In the genomic region with DNA sequence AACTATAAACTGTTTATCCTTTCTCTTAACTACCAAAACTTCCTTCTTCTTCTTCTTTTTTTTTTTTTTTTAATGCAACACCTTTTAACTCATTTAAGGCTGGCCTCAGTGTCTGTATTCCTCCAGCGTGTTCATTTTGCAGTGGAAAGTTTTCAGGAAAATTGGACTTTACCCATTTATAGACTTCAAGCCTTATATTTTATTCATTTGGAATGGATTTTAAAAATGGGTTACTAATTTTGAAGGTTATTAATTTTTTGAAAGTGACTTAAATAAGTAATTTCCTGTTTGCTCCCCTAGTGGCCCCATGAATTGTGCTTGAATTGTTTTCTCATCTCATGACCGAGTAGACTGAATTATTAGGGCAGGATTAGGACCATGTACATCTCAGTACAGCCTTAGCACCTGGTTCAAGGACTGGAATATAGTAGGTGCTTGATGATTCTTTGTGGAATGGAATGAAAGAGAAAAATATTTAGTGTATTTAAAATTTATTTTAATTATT, we compare ENCODE assay signal across 27 cellular contexts.
A peak's percentile ranks its signal among the peaks of the same experiment; 100 is the strongest.
DNase-seq lines count a peak whose midpoint lies in the region; ATAC-seq, FAIRE-seq and TF ChIP-seq lines count a peak whose summit lies in the region.
"Had no signal": no experiment of that assay in that cellular context is flagged by ENCODE, and none has a peak within 500 bp of the region (broad histone marks: within the 10 kb centered on the region; RNA-seq: fewer than 3 reads in every experiment).

No MANE protein-coding gene starts in this region.

- CTCF ChIA-PET in A673 (lab: Charles Lee): no interaction called here
- CTCF ChIA-PET in IMR-90 (lab: Yijun Ruan, JAX): no interaction called here
- CTCF ChIA-PET in H1 (lab: Charles Lee; ENCODE audit: partially characterized antibody): interaction anchor here (1.0 kb wide), 1 partner anchor 83 kb away, joined by 3 read pairs; no protein-coding TSS in a partner anchor
- CTCF ChIA-PET in CD8-positive, alpha-beta memory T cell (lab: Charles Lee): no interaction called here

- H4K5ac ChIP-seq in IMR-90 (ENCODE audit: low read depth, low read length) (peak overlapping the region; percentile 45; the same call in 1 of the 2 replicates), H1 (ENCODE audit: insufficient read length, low read depth, low read length) (no peak overlapping the region)

- no peak overlapping the region for H3K4me2 ChIP-seq in IMR-90 (ENCODE audit: low read depth, low read length)
- no peak overlapping the region for H3K4me2 ChIP-seq in H1 (ENCODE audit: insufficient read depth in 1 of 2, low read depth in 2 of 2, low read length in 2 of 2)
- H3K4me2 ChIP-seq in neural progenitor cell: no peak overlapping the region
- H3K4me2 ChIP-seq: KMS-11 had no signal

- H3K56ac ChIP-seq in IMR-90 (ENCODE audit: extremely low read depth, insufficient read depth, low read length) (no peak overlapping the region), H1 (replicated peaks; ENCODE audit: insufficient read length, low read depth, low read length) (no peak overlapping the region)

- DNase-seq in A673 (ENCODE audit: low spot score) (peak; percentile 65), IMR-90 (no peak), H1 (ENCODE audit: low read depth in 1 of 2, low spot score in 2 of 2) (no peak), neural progenitor cell (ENCODE audit: low spot score) (no peak), GF-D8 (lab: John Stamatoyannopoulos, UW) (no peak)
- DNase-seq in effector CD4-positive, alpha-beta T cell: no peak
- no peak for DNase-seq in CD8-positive, alpha-beta memory T cell
- DNase-seq: ACHN; activated CD4-positive, alpha-beta T cell treated with anti-CD3 and anti-CD28 coated beads for 1 hour; activated naive CD4-positive, alpha-beta T cell; activated T-cell treated with anti-CD3 and anti-CD28 coated beads, Interleukin-2, amount 50 U/mL, for 4 hours; CD4-positive, CD25-positive, alpha-beta regulatory T cell; hippocampal formation; left ventricle myocardium superior; NCI-H187; NCI-H2227 treated with DMSO at 0.1 percent for 48 hours; OCI-M1; Right ventricle myocardium superior; spleen; stimulated activated CD4-positive, alpha-beta T cell treated with anti-CD3 and anti-CD28 coated beads, Interleukin-4, amount 100 ng/mL, for 1 hour; stimulated activated naive CD4-positive, alpha-beta T cell; T-cell had no signal

- H3K9ac ChIP-seq in IMR-90 (ENCODE audit: low read depth, low read length) (no peak overlapping the region), H1 (replicated peaks in 1 of 4; ENCODE audit: extremely low read depth in 1 of 4, low read depth in 3 of 4, low read length in 3 of 4) (no peak overlapping the region), neural progenitor cell (no peak overlapping the region)
- H3K9ac ChIP-seq: KMS-11 had no signal

- H3K4me1 Mint-ChIP-seq in neural progenitor cell: peaks cover 8% of the 10 kb centered on the region
- no peaks in the 10 kb centered on the region for H3K4me1 Mint-ChIP-seq in CD8-positive, alpha-beta memory T cell
- H3K4me1 Mint-ChIP-seq: CD4-positive, CD25-positive, alpha-beta regulatory T cell; T-cell had no signal

- TF ChIP-seq RAD21 in IMR-90 (IDR thresholded peaks at IDR 0.05; ENCODE audit: low read length) (no peak), H1 (IDR thresholded peaks at IDR 0.05 in 1 of 2, conservative IDR thresholded peaks at IDR 0.05 in 1 of 2; ENCODE audit: low read depth in 2 of 2, low read length in 2 of 2) (no peak)

- no peak overlapping the region for H3K4me3 Mint-ChIP-seq in neural progenitor cell
- H3K4me3 Mint-ChIP-seq in CD8-positive, alpha-beta memory T cell: no peak overlapping the region
- H3K4me3 Mint-ChIP-seq: activated T-cell treated with anti-CD3 and anti-CD28 coated beads, Interleukin-2, amount 50 U/mL, for 4 hours; CD4-positive, CD25-positive, alpha-beta regulatory T cell; dendritic cell treated with granulocyte-macrophage colony-stimulating factor and Interleukin-4, amounts not matched to agents 40 ng/mL and 50 ng/mL, for 4 days; T-cell had no signal

- H3K9me3 ChIP-seq in A673 (ENCODE audit: low read depth, low read length, poor library complexity, severe bottlenecking) (no peaks in the 10 kb centered on the region), IMR-90 (ENCODE audit: control insufficient read depth, insufficient read depth, low read length) (no peaks in the 10 kb centered on the region), H1 (ENCODE audit: insufficient read depth in 2 of 2, low read depth in 1 of 2, low read length in 1 of 2) (no peaks in the 10 kb centered on the region), neural progenitor cell (ENCODE audit: low read depth) (no peaks in the 10 kb centered on the region)
- H3K9me3 ChIP-seq in CD8-positive, alpha-beta memory T cell (ENCODE audit: low read length): no peaks in the 10 kb centered on the region
- H3K9me3 ChIP-seq: adrenal gland, HAP-1, spleen had no signal

- no peak for TF ChIP-seq POLR2A in IMR-90 (IDR thresholded peaks at IDR 0.05; ENCODE audit: low read depth, low read length)
- no peak for TF ChIP-seq POLR2A in H1 (IDR thresholded peaks at IDR 0.05; ENCODE audit: control extremely low read depth in 1 of 2, low read depth in 2 of 2, low read length in 2 of 2)

- no peaks in the 10 kb centered on the region for H3K36me3 Mint-ChIP-seq in neural progenitor cell
- no peaks in the 10 kb centered on the region for H3K36me3 Mint-ChIP-seq in CD8-positive, alpha-beta memory T cell
- H3K36me3 Mint-ChIP-seq: CD4-positive, CD25-positive, alpha-beta regulatory T cell; T-cell had no signal

- dilution Hi-C loops in IMR-90 (cut with HindIII; ENCODE audit: low sequenced_read_pairs, unreplicated experiment): no loop called here

- peaks cover 2% of the 10 kb centered on the region for H3K27me3 Mint-ChIP-seq in neural progenitor cell (ENCODE audit: insufficient read depth, low read depth)
- no peaks in the 10 kb centered on the region for H3K27me3 Mint-ChIP-seq in CD8-positive, alpha-beta memory T cell
- H3K27me3 Mint-ChIP-seq: CD4-positive, CD25-positive, alpha-beta regulatory T cell; dendritic cell treated with granulocyte-macrophage colony-stimulating factor and Interleukin-4, amounts not matched to agents 40 ng/mL and 50 ng/mL, for 4 days; T-cell had no signal

- H3K4me1 ChIP-seq in A673 (ENCODE audit: insufficient read depth, low read length, poor library complexity, severe bottlenecking) (peaks cover 48% of the 10 kb centered on the region), IMR-90 (ENCODE audit: control insufficient read depth, insufficient read depth, low read length) (peaks cover 2% of the 10 kb centered on the region), H1 (replicated peaks in 1 of 4; ENCODE audit: control insufficient read depth in 3 of 4, insufficient read depth in 4 of 4, low read length in 3 of 4) (no peaks in the 10 kb centered on the region; a peak in 1 of 7 replicates), neural progenitor cell (no peaks in the 10 kb centered on the region)
- H3K4me1 ChIP-seq in CD8-positive, alpha-beta memory T cell (ENCODE audit: insufficient read depth, low read length): no peaks in the 10 kb centered on the region
- H3K4me1 ChIP-seq: HAP-1 had no signal

- H2BK20ac ChIP-seq in IMR-90 (ENCODE audit: low read depth, low read length) (0 out of 2 replicates have a peak overlapping the region, but pooled peaks have one; percentile 68), H1 (ENCODE audit: low read length) (no peak overlapping the region)

- H3F3A ChIP-seq in neural progenitor cell (ENCODE audit: low read depth): no peaks in the 10 kb centered on the region

- H2BK12ac ChIP-seq in H1 (ENCODE audit: low read depth, low read length): no peak overlapping the region

- 0 out of 2 replicates have a peak overlapping the region, but pooled peaks have one; percentile 40 for H4K91ac ChIP-seq in IMR-90 (ENCODE audit: insufficient read depth, low read depth, low read length)
- H4K91ac ChIP-seq in H1 (replicated peaks; ENCODE audit: insufficient read length, low read length): no peak overlapping the region

- H3K4ac ChIP-seq in IMR-90 (ENCODE audit: low read depth, low read length): no peak overlapping the region
- H3K4ac ChIP-seq in H1 (replicated peaks; ENCODE audit: insufficient read length, low read depth, low read length): no peak overlapping the region

- no peak overlapping the region for H2AK9ac ChIP-seq in IMR-90 (replicated peaks; ENCODE audit: low read depth, low read length, poor library complexity)

- H3K36me3 ChIP-seq in A673 (ENCODE audit: insufficient read depth, low read length, poor library complexity, severe bottlenecking): no peaks in the 10 kb centered on the region
- H3K36me3 ChIP-seq in IMR-90 (ENCODE audit: control insufficient read depth, insufficient read depth, low read length): no peaks in the 10 kb centered on the region
- no peaks in the 10 kb centered on the region for H3K36me3 ChIP-seq in H1 (ENCODE audit: control insufficient read depth in 2 of 4, insufficient read depth in 4 of 4, low read length in 3 of 4)
- H3K36me3 ChIP-seq in neural progenitor cell: no peaks in the 10 kb centered on the region
- no peaks in the 10 kb centered on the region for H3K36me3 ChIP-seq in CD8-positive, alpha-beta memory T cell (ENCODE audit: insufficient read depth, low read length)
- H3K36me3 ChIP-seq: adrenal gland, HAP-1, spleen had no signal

- intact Hi-C loops in A673 (cut with micrococcal nuclease; ENCODE audit: unreplicated experiment) (loop anchor here (5.0 kb wide), 2 partner anchors 208 to 283 kb away; a partner anchor contains a TSS), IMR-90 (cut with micrococcal nuclease) (no loop called here)

- BruUV-seq in A673 (replicated peaks; lab: Mats Ljungman, UMichigan) (no TSS peak), IMR-90 (replicated peaks; lab: Mats Ljungman, UMichigan) (no TSS peak)

- H3K27ac ChIP-seq in A673 (ENCODE audit: low read depth, low read length, poor library complexity, severe bottlenecking) (peak overlapping the region; percentile 70), IMR-90 (ENCODE audit: insufficient read depth, low read length) (no peak overlapping the region), H1 (ENCODE audit: low read depth, low read length) (no peak overlapping the region), neural progenitor cell (no peak overlapping the region)
- no peak overlapping the region for H3K27ac ChIP-seq in CD8-positive, alpha-beta memory T cell (ENCODE audit: low read depth, low read length)
- H3K27ac ChIP-seq: KMS-11, spleen had no signal

- WGBS in IMR-90 (ENCODE audit: extremely low coverage in 2 of 2, insufficient read length in 1 of 2), 2 experiments: no CpG with 5 or more reads among the region's 2 CpGs
- 84% methylated on average over 2 of the region's 2 CpGs; no CpG with 5 or more reads in 1 of the 2 experiments for whole genome bisulfite sequencing in H1 (ENCODE audit: extremely low coverage in 1 of 2, insufficient coverage in 1 of 2, insufficient read length in 1 of 2, insufficient replicate concordance in 2 of 2, low coverage in 1 of 2, low lambda C conversion rate in 2 of 2, missing lambda C conversion rate in 1 of 2), 2 experiments

- POLR2A ChIA-PET in A673 (lab: Charles Lee; ENCODE audit: low non-redundant PET): no interaction called here
- POLR2A ChIA-PET in IMR-90 (lab: Charles Lee; ENCODE audit: unreplicated experiment): no interaction called here
- POLR2A ChIA-PET in H1 (lab: Charles Lee; ENCODE audit: partially characterized antibody): no interaction called here
- POLR2A ChIA-PET in CD8-positive, alpha-beta memory T cell (lab: Charles Lee): no interaction called here

- H3K9me3 Mint-ChIP-seq in neural progenitor cell: no peaks in the 10 kb centered on the region
- peaks cover 0 to 12% (median 0%) of the 10 kb centered on the region in 5 donors for H3K9me3 Mint-ChIP-seq in CD8-positive, alpha-beta memory T cell
- H3K9me3 Mint-ChIP-seq: activated T-cell treated with anti-CD3 and anti-CD28 coated beads, Interleukin-2, amount 50 U/mL, for 4 hours; dendritic cell treated with granulocyte-macrophage colony-stimulating factor and Interleukin-4, amounts not matched to agents 40 ng/mL and 50 ng/mL, for 4 days; T-cell had no signal

- H3K23ac ChIP-seq in IMR-90 (ENCODE audit: low read depth, low read length) (no peak overlapping the region), H1 (ENCODE audit: insufficient read length) (no peak overlapping the region)

- TF ChIP-seq CTCF in A673 (conservative IDR thresholded peaks at IDR 0.05; ENCODE audit: low read depth, low read length): no peak; the same call in 1 of the 2 replicates
- TF ChIP-seq CTCF in IMR-90 (conservative IDR thresholded peaks at IDR 0.05; ENCODE audit: low read depth, low read length): no peak
- TF ChIP-seq CTCF in H1 (IDR thresholded peaks at IDR 0.05; ENCODE audit: control extremely low read depth in 1 of 3, insufficient read depth in 1 of 3, low read depth in 1 of 3, low read length in 3 of 3): no peak
- TF ChIP-seq CTCF in neural progenitor cell (IDR thresholded peaks at IDR 0.05): no peak

- in situ Hi-C loops in IMR-90 (cut with MboI; ENCODE audit: low sequenced_read_pairs): no loop called here

- H2BK5ac ChIP-seq in IMR-90 (ENCODE audit: low read depth, low read length, poor library complexity, severe bottlenecking) (peak overlapping the region; percentile 77), H1 (ENCODE audit: low read depth, low read length) (no peak overlapping the region)

- no peaks in the 10 kb centered on the region for H3K79me2 ChIP-seq in H1 (ENCODE audit: control insufficient read depth in 1 of 2, insufficient read depth in 2 of 2, low read length in 2 of 2)
- H3K79me2 ChIP-seq in neural progenitor cell (ENCODE audit: low read depth): no peaks in the 10 kb centered on the region

- peak overlapping the region; percentile 14 for H3K4me3 ChIP-seq in A673 (ENCODE audit: low read depth, low read length, poor library complexity, severe bottlenecking)
- no peak overlapping the region for H3K4me3 ChIP-seq in IMR-90 (ENCODE audit: insufficient read depth, low read depth, low read length)
- no peak overlapping the region for H3K4me3 ChIP-seq in H1 (ENCODE audit: extremely low read depth in 1 of 4, insufficient read depth in 2 of 4, low read depth in 3 of 4, low read length in 4 of 4)
- H3K4me3 ChIP-seq in neural progenitor cell: no peak overlapping the region
- H3K4me3 ChIP-seq in CD8-positive, alpha-beta memory T cell (ENCODE audit: low read length): no peak overlapping the region
- H3K4me3 ChIP-seq: adrenal gland, HAP-1, spleen had no signal

- H3K9me1 ChIP-seq in IMR-90 (ENCODE audit: insufficient read depth, low read length): peaks cover 7% of the 10 kb centered on the region

- no peaks in the 10 kb centered on the region for H3K79me1 ChIP-seq in IMR-90 (ENCODE audit: low read depth in 1 of 2, low read length in 2 of 2)
- no peaks in the 10 kb centered on the region for H3K79me1 ChIP-seq in H1 (ENCODE audit: low read depth, low read length)

- H3K18ac ChIP-seq in IMR-90 (ENCODE audit: low read depth, low read length) (peak overlapping the region; percentile 82; the same call in 1 of the 2 replicates), H1 (ENCODE audit: extremely low read depth, low read length) (no peak overlapping the region)

- FAIRE-seq in H1 (lab: Jason Lieb, UNC): no peak

- H3K27me3 ChIP-seq in A673 (replicated peaks; ENCODE audit: insufficient read depth, low read depth, low read length, poor library complexity) (no peaks in the 10 kb centered on the region), IMR-90 (ENCODE audit: control insufficient read depth, insufficient read depth, low read length) (no peaks in the 10 kb centered on the region), H1 (replicated peaks in 1 of 4; ENCODE audit: control insufficient read depth in 3 of 4, extremely low read depth in 1 of 4, insufficient read depth in 3 of 4, low read length in 3 of 4) (no peaks in the 10 kb centered on the region; a peak in 1 of 7 replicates), neural progenitor cell (no peaks in the 10 kb centered on the region)
- H3K27me3 ChIP-seq in CD8-positive, alpha-beta memory T cell (ENCODE audit: insufficient read depth, low read length, poor library complexity, severe bottlenecking): no peaks in the 10 kb centered on the region
- H3K27me3 ChIP-seq: adrenal gland, spleen had no signal

- peak overlapping the region in 1 of 2 experiments; percentile 69; a peak in 1 of 4 replicates for H4K8ac ChIP-seq in IMR-90 (ENCODE audit: low read depth in 2 of 2, low read length in 2 of 2)
- no peak overlapping the region for H4K8ac ChIP-seq in H1 (ENCODE audit: extremely low read depth, insufficient read depth, low read length)

- H3K14ac ChIP-seq in IMR-90 (replicated peaks; ENCODE audit: low read depth, low read length) (no peak overlapping the region), H1 (ENCODE audit: insufficient read length) (no peak overlapping the region)

- no peak for TF ChIP-seq EP300 in H1 (IDR thresholded peaks at IDR 0.05; ENCODE audit: borderline replicate concordance in 1 of 2, low read depth in 2 of 2, low read length in 2 of 2)

- peak overlapping the region; percentile 42; the same call in 1 of the 2 replicates for H2AK5ac ChIP-seq in IMR-90 (ENCODE audit: low read depth, low read length)
- no peak overlapping the region for H2AK5ac ChIP-seq in H1 (ENCODE audit: low read depth, low read length)

- H2AFZ ChIP-seq in IMR-90 (replicated peaks; ENCODE audit: low read length, poor library complexity) (no peak overlapping the region), H1 (ENCODE audit: low read length) (0 out of 2 replicates have a peak overlapping the region, but pooled peaks have one; percentile 49), neural progenitor cell (replicated peaks) (peak overlapping the region; percentile 83)

- H2BK120ac ChIP-seq in IMR-90 (ENCODE audit: low read depth, low read length) (peak overlapping the region; percentile 75), H1 (replicated peaks; ENCODE audit: low read depth, low read length) (no peak overlapping the region)

- H2BK15ac ChIP-seq in IMR-90 (ENCODE audit: low read depth, low read length): peak overlapping the region; percentile 96
- no peak overlapping the region for H2BK15ac ChIP-seq in H1 (ENCODE audit: low read length)

- H4K20me1 ChIP-seq in IMR-90 (ENCODE audit: insufficient read depth, low read length) (no peaks in the 10 kb centered on the region), H1 (replicated peaks in 1 of 2; ENCODE audit: control insufficient read depth in 1 of 2, insufficient read depth in 2 of 2, low read length in 2 of 2) (no peaks in the 10 kb centered on the region), neural progenitor cell (ENCODE audit: low read depth) (no peaks in the 10 kb centered on the region)

- ATAC-seq in IMR-90 (ENCODE audit: low read depth) (no peak), HG02571 (IDR thresholded peaks at IDR 0.05; ENCODE audit: unreplicated experiment) (no peak)
- ATAC-seq: activated T-cell treated with anti-CD3 and anti-CD28 coated beads, Interleukin-2, amount 50 U/mL, for 4 hours; T-cell had no signal

- no peak overlapping the region for H3K27ac Mint-ChIP-seq in neural progenitor cell
- no peak overlapping the region for H3K27ac Mint-ChIP-seq in CD8-positive, alpha-beta memory T cell
- H3K27ac Mint-ChIP-seq: CD4-positive, CD25-positive, alpha-beta regulatory T cell; dendritic cell treated with granulocyte-macrophage colony-stimulating factor and Interleukin-4, amounts not matched to agents 40 ng/mL and 50 ng/mL, for 4 days; T-cell had no signal

- H3K23me2 ChIP-seq in H1 (ENCODE audit: low read depth, low read length): no peaks in the 10 kb centered on the region
